24 cellular contexts compared by ENCODE assay signal in genomic region chr22:49756201-49756600, GRCh38.
"Had no signal": no experiment of that assay in that cellular context is flagged by ENCODE, and none has a peak within 500 bp of the region (broad histone marks: within the 10 kb centered on the region; RNA-seq: fewer than 3 reads in every experiment).

No MANE protein-coding gene starts in this region.

- DNase-seq: activated CD4-positive, alpha-beta T cell treated with anti-CD3 and anti-CD28 coated beads for 36 hours; activated CD4-positive, alpha-beta T cell treated with anti-CD3 and anti-CD28 coated beads, Interleukin-2, amount 50 U/mL, for 48 hours; brain microvascular endothelial cell; caudate nucleus; effector memory CD8-positive, alpha-beta T cell; heart right ventricle; left ventricle myocardium superior; mammary epithelial cell; nephron progenitor cell; right lobe of liver; stimulated activated CD4-positive, alpha-beta T cell treated with anti-CD3 and anti-CD28 coated beads, Interleukin-4, amount 100 ng/mL, for 1 hour; stimulated activated naive CD8-positive, alpha-beta T cell treated with anti-CD3 and anti-CD28 coated beads, Interleukin-15, Interleukin-2, amounts not matched to agents 100 U/mL and 50 U/mL, for 24 hours; T-helper 9 cell; thyroid gland had no signal

- H3K4me3 ChIP-seq: dorsolateral prefrontal cortex, gastroesophageal sphincter, heart right ventricle, right lobe of liver, smooth muscle cell, thyroid gland, upper lobe of right lung had no signal

- H3K27me3 ChIP-seq: brain microvascular endothelial cell, right lobe of liver, thyroid gland had no signal

- H3K27ac ChIP-seq: brain microvascular endothelial cell, dorsolateral prefrontal cortex, gastroesophageal sphincter, heart right ventricle, parathyroid adenoma, right lobe of liver, thyroid gland, upper lobe of right lung had no signal

- H3K36me3 Mint-ChIP-seq: activated naive CD4-positive, alpha-beta T cell treated with anti-CD3 and anti-CD28 coated beads, Interleukin-2, amount 50 U/mL, for 72 hours had no signal

- H3K9me3 ChIP-seq: right lobe of liver, thyroid gland, upper lobe of right lung had no signal

- ATAC-seq: activated CD4-positive, alpha-beta T cell treated with anti-CD3 and anti-CD28 coated beads for 36 hours; activated naive CD4-positive, alpha-beta T cell treated with anti-CD3 and anti-CD28 coated beads, Interleukin-2, amount 50 U/mL, for 72 hours; effector memory CD8-positive, alpha-beta T cell; esophagus mucosa; gastroesophageal sphincter; heart right ventricle; left ventricle myocardium superior; right lobe of liver; stimulated activated naive CD8-positive, alpha-beta T cell treated with anti-CD3 and anti-CD28 coated beads, Interleukin-15, Interleukin-2, amounts not matched to agents 100 U/mL and 50 U/mL, for 24 hours; upper lobe of right lung had no signal

- H3K27ac Mint-ChIP-seq: activated CD4-positive, alpha-beta T cell treated with anti-CD3 and anti-CD28 coated beads for 36 hours; activated T-helper 1 cell treated with anti-CD3 and anti-CD28 coated beads, Interleukin-12 subunit alpha, Interleukin-12 subunit beta, Interleukin-2, Interleukin-4 antibody, amounts not matched to agents 30 ng/mL and 10 ng/mL and 1 ng/mL, durations not matched to agents 14 hours and 24 hours and 36 hours; effector memory CD8-positive, alpha-beta T cell; nephron progenitor cell had no signal

- H3K36me3 ChIP-seq: brain microvascular endothelial cell, gastroesophageal sphincter, heart right ventricle, right lobe of liver, thyroid gland, upper lobe of right lung had no signal

- H3K4me1 ChIP-seq: gastroesophageal sphincter, parathyroid adenoma, right lobe of liver, thyroid gland, upper lobe of right lung had no signal

- H3K27me3 Mint-ChIP-seq: activated CD4-positive, alpha-beta T cell treated with anti-CD3 and anti-CD28 coated beads for 36 hours had no signal

- H3K4me3 Mint-ChIP-seq: activated CD4-positive, alpha-beta T cell treated with anti-CD3 and anti-CD28 coated beads for 36 hours; activated T-helper 1 cell treated with anti-CD3 and anti-CD28 coated beads, Interleukin-12 subunit alpha, Interleukin-12 subunit beta, Interleukin-2, Interleukin-4 antibody, amounts not matched to agents 30 ng/mL and 10 ng/mL and 1 ng/mL, durations not matched to agents 14 hours and 24 hours and 36 hours; effector memory CD8-positive, alpha-beta T cell; nephron progenitor cell had no signal

- FAIRE-seq: colon, endothelial cell of umbilical vein had no signal

- H3K9me3 Mint-ChIP-seq: activated naive CD4-positive, alpha-beta T cell treated with anti-CD3 and anti-CD28 coated beads, Interleukin-2, amount 50 U/mL, for 72 hours; activated T-helper 1 cell treated with anti-CD3 and anti-CD28 coated beads, Interleukin-12 subunit alpha, Interleukin-12 subunit beta, Interleukin-2, Interleukin-4 antibody, amounts not matched to agents 30 ng/mL and 10 ng/mL and 1 ng/mL, durations not matched to agents 14 hours and 24 hours and 36 hours; effector memory CD8-positive, alpha-beta T cell had no signal
